In the genomic region with DNA sequence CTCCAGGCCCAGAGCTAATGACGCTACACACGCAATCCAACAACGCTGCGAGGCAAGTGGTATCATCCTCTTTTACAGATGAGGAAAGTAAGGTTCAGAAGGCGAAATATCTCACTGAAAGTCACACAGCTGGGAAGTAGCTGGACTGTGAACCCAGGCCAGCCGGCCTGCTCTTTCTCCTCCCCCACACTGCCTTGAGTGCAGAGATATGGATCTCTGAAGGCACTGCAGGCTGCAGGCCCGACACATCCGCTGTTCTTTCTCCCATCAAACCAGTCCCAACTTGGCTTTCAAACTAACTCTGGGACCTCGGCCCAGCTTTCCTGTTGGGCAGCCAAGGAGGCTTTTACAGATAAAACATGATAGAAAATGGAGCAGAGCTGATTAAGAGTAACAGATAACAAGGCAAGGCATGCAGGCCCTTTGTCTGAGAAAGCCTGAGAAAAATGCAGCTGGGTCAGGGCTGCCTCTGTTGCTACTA, we compare ENCODE assay signal across 9 cellular contexts.
DNase-seq lines count a peak whose midpoint lies in the region; ATAC-seq and TF ChIP-seq lines count a peak whose summit lies in the region.
"Had no signal": no experiment of that assay in that cellular context is flagged by ENCODE, and none has a peak within 500 bp of the region (broad histone marks: within the 10 kb centered on the region; RNA-seq: fewer than 3 reads in every experiment).

No MANE protein-coding gene starts in this region.

- intact Hi-C loops in activated B cell treated with CpG ODN at 0.5 μM for 24 hours (cut with micrococcal nuclease) (no loop called here), left ventricle myocardium superior (cut with micrococcal nuclease) (no loop called here), sigmoid colon (cut with DNase I) (no loop called here)

- H3K27ac Mint-ChIP-seq in activated B cell treated with CpG ODN at 0.5 μM for 24 hours: peak overlapping the region; percentile 72

- TF ChIP-seq POLR2A in sigmoid colon (IDR thresholded peaks at IDR 0.05): no peak

- peak overlapping the region in 3 of 4 donors; percentile 70 to 78 (median 70) for H3K27ac ChIP-seq in sigmoid colon
- H3K27ac ChIP-seq in brain microvascular endothelial cell: no peak overlapping the region

- CTCF ChIA-PET in activated B cell treated with CpG ODN at 0.5 μM for 24 hours (lab: Charles Lee): interaction anchor here (1.4 kb wide), 1 partner anchor 18 kb away, joined by 6 read pairs; no protein-coding TSS in a partner anchor

- H3K4me1 ChIP-seq in sigmoid colon: peaks cover 0 to 31% (median 23%) of the 10 kb centered on the region in 4 donors

- no peaks in the 10 kb centered on the region for H3K27me3 Mint-ChIP-seq in activated B cell treated with CpG ODN at 0.5 μM for 24 hours

- H3K9me3 Mint-ChIP-seq in activated B cell treated with CpG ODN at 0.5 μM for 24 hours: no peaks in the 10 kb centered on the region

- H3K36me3 ChIP-seq in sigmoid colon: no peaks in the 10 kb centered on the region
- H3K36me3 ChIP-seq in brain microvascular endothelial cell (replicated peaks): no peaks in the 10 kb centered on the region

- H3K4me3 ChIP-seq in sigmoid colon (no peak overlapping the region), brain microvascular endothelial cell (ENCODE audit: low read depth, low read length) (no peak overlapping the region)

- POLR2A ChIA-PET in activated B cell treated with CpG ODN at 0.5 μM for 24 hours (lab: Charles Lee): interaction anchor here (0.7 kb wide), 1 partner anchor 66 kb away, joined by 3 read pairs; no protein-coding TSS in a partner anchor

- TF ChIP-seq CTCF in activated B cell treated with CpG ODN at 0.5 μM for 24 hours (IDR thresholded peaks at IDR 0.05): no peak
- no peak for TF ChIP-seq CTCF in sigmoid colon (IDR thresholded peaks at IDR 0.05)
- no peak for TF ChIP-seq CTCF in brain microvascular endothelial cell (IDR thresholded peaks at IDR 0.05; ENCODE audit: low read depth, low read length, missing control alignments)

- H3K9me3 ChIP-seq in sigmoid colon: no peaks in the 10 kb centered on the region

- H3K4me1 Mint-ChIP-seq in activated B cell treated with CpG ODN at 0.5 μM for 24 hours: peaks cover 86% of the 10 kb centered on the region

- H3K4me3 Mint-ChIP-seq in activated B cell treated with CpG ODN at 0.5 μM for 24 hours: peak overlapping the region; percentile 41

- TF ChIP-seq EP300 in sigmoid colon (IDR thresholded peaks at IDR 0.05): no peak

- DNase-seq in GM03348 (ENCODE audit: low spot score) (peak; percentile 48), activated B cell treated with CpG ODN at 0.5 μM for 24 hours (no peak), left ventricle myocardium superior (peak; percentile 72), sigmoid colon (peak; percentile 71), brain microvascular endothelial cell (no peak)
- DNase-seq in activated CD4-positive, CD25-positive, alpha-beta regulatory T cell treated with anti-CD3 and anti-CD28 coated beads, Interleukin-2, amount 50 U/mL, for 72 hours: no peak
- DNase-seq: NCI-H1417 treated with DMSO at 0.1 percent for 48 hours had no signal

- WGBS in sigmoid colon, 2 donors: 78 to 80% methylated on average over 9 of the region's 9 CpGs

- in situ Hi-C loops in brain microvascular endothelial cell (cut with HindIII; ENCODE audit: low pct_ligation_motif_present, low sequenced_read_pairs): no loop called here

- H3K27me3 ChIP-seq in sigmoid colon (no peaks in the 10 kb centered on the region), brain microvascular endothelial cell (replicated peaks) (no peaks in the 10 kb centered on the region)

- ATAC-seq in activated B cell treated with CpG ODN at 0.5 μM for 24 hours (ENCODE audit: low read depth): no peak
- ATAC-seq in left ventricle myocardium superior: peak; percentile 71
- no peak for ATAC-seq in HG03135 (IDR thresholded peaks at IDR 0.05; ENCODE audit: unreplicated experiment)
- ATAC-seq in HG02678 (IDR thresholded peaks at IDR 0.05; ENCODE audit: unreplicated experiment): no peak

- H3K36me3 Mint-ChIP-seq in activated B cell treated with CpG ODN at 0.5 μM for 24 hours (ENCODE audit: low read depth): no peaks in the 10 kb centered on the region

Comparison
In these comparisons a context has a peak if more than half of its experiments do, and no peak if none do; other contexts are left out.
1. DNase-seq: peak in GM03348 (single experiment), left ventricle myocardium superior (single experiment) and sigmoid colon (single experiment); none in activated B cell treated with CpG ODN at 0.5 μM for 24 hours (single experiment), activated CD4-positive, CD25-positive, alpha-beta regulatory T cell treated with anti-CD3 and anti-CD28 coated beads, Interleukin-2, amount 50 U/mL, for 72 hours (single experiment) and brain microvascular endothelial cell (single experiment).